35 cellular contexts compared by ENCODE assay signal in genomic region chr6:127684501-127684900, GRCh38.
"Had no signal": no experiment of that assay in that cellular context is flagged by ENCODE, and none has a peak within 500 bp of the region (broad histone marks: within the 10 kb centered on the region; RNA-seq: fewer than 3 reads in every experiment).

No MANE protein-coding gene starts in this region.

- H3K27ac ChIP-seq: KMS-11 had no signal

- H3K9me3 ChIP-seq: MG63 had no signal

- H3K9ac ChIP-seq: KMS-11 had no signal

- DNase-seq: Karpas-422, Kasumi-1, MG63, MM.1S, MV-4-11, NCI-H1048, NCI-H1092, NCI-H1092 treated with DMSO at 0.1 percent for 48 hours, NCI-H1105, NCI-H1105 treated with DMSO at 0.1 percent for 48 hours, NCI-H1417, NCI-H1417 treated with DMSO at 0.1 percent for 48 hours, NCI-H1436, NCI-H1436 treated with DMSO at 0.1 percent for 48 hours, NCI-H146, NCI-H1694, NCI-H1694 treated with DMSO at 0.1 percent for 48 hours, NCI-H187, NCI-H187 treated with DMSO at 0.1 percent for 48 hours, NCI-H1930, NCI-H2029, NCI-H2029 treated with DMSO at 0.1 percent for 48 hours, NCI-H2081, NCI-H2081 treated with DMSO at 0.1 percent for 48 hours, NCI-H2107, NCI-H2171, NCI-H2171 treated with DMSO at 0.1 percent for 48 hours, NCI-H2227 treated with DMSO at 0.1 percent for 48 hours, NCI-H226, NCI-H345, NCI-H446, NCI-H446 treated with DMSO at 0.1 percent for 48 hours, NCI-H510A, NCI-H524 had no signal

- H3K4me3 ChIP-seq: MG63 had no signal

- H3K36me3 ChIP-seq: MG63 had no signal

- H3K4me2 ChIP-seq: KMS-11 had no signal

- H3K27me3 ChIP-seq: MG63 had no signal
